In genomic region chr2:167293172-167293781, GRCh38 we compare ENCODE assay signal across 8 cellular contexts. TPM values are rescaled to one million over a fixed set of nuclear protein-coding genes. Genes with fewer than 3 reads are reported as not detected.
DNase-seq lines count a peak whose midpoint lies in the region; ATAC-seq and TF ChIP-seq lines count a peak whose summit lies in the region.

No MANE protein-coding gene starts in this region.

- TF ChIP-seq CTCF in heart left ventricle (IDR thresholded peaks at IDR 0.05) (no peak), parathyroid adenoma (IDR thresholded peaks at IDR 0.05) (no peak)

- H3K9ac ChIP-seq in parathyroid adenoma = no peak overlapping the region

- H3K4me2 ChIP-seq in parathyroid adenoma (ENCODE audit: low read length) = peak overlapping the region; percentile 67

- TF ChIP-seq POLR2A in heart left ventricle (IDR thresholded peaks at IDR 0.05) = no peak

- H3K36me3 ChIP-seq in heart left ventricle = no peaks in the 10 kb centered on the region
- no peaks in the 10 kb centered on the region for H3K36me3 ChIP-seq in parathyroid adenoma (ENCODE audit: control insufficient read depth, insufficient read depth, low read length)

- peaks cover 0 to 23% (median 14%) of the 10 kb centered on the region in 12 donors for H3K4me1 ChIP-seq in heart left ventricle
- H3K4me1 ChIP-seq in parathyroid adenoma = peaks cover 2% of the 10 kb centered on the region

- H3K27ac ChIP-seq in heart left ventricle = peak overlapping the region in 2 of 12 donors; percentile 81 to 88
- no peak overlapping the region for H3K27ac ChIP-seq in parathyroid adenoma

- no peaks in the 10 kb centered on the region for H3K79me2 ChIP-seq in parathyroid adenoma

- DNase-seq in COLO668 (lab: John Stamatoyannopoulos, UW; ENCODE audit: unreplicated experiment) (peak; percentile 70), HPDE6-E6E7 (ENCODE audit: extremely low spot score) (peak; percentile 8), heart left ventricle (peak in 1 of 5 donors; percentile 19), NCI-H1048 (lab: John Stamatoyannopoulos, UW) (no peak)
- peak; percentile 11 for DNase-seq in activated naive CD4-positive, alpha-beta T cell treated with anti-CD3 and anti-CD28 coated beads, Interleukin-2, amount 50 U/mL, for 16 hours
- DNase-seq in effector CD8-positive, alpha-beta T cell (lab: John Stamatoyannopoulos, UW) = no peak

- H3K4me3 ChIP-seq in heart left ventricle (peak overlapping the region; percentile 31 to 87 (median 71)), parathyroid adenoma (ENCODE audit: low read depth, low read length) (peak overlapping the region; percentile 44)

- H3K27me3 ChIP-seq in heart left ventricle (peaks cover 7 to 64% (median 33%) of the 10 kb centered on the region in 9 donors), parathyroid adenoma (ENCODE audit: control insufficient read depth, insufficient read depth, low read length) (no peaks in the 10 kb centered on the region)

- H3K9me3 ChIP-seq in heart left ventricle (no peaks in the 10 kb centered on the region), parathyroid adenoma (ENCODE audit: control insufficient read depth, low read length) (no peaks in the 10 kb centered on the region)

- intact Hi-C loops in heart left ventricle (cut with DNase I) = no loop called here

- peak overlapping the region; percentile 40 for H2AFZ ChIP-seq in parathyroid adenoma

- 1 to 2% (median 1%) methylated on average over 11 to 68 of the region's 68 CpGs for whole genome bisulfite sequencing in heart left ventricle, 4 donors

- ATAC-seq in GM19397 (IDR thresholded peaks at IDR 0.05; ENCODE audit: unreplicated experiment) (peak; percentile 10), heart left ventricle (peak in 2 of 4 donors; percentile 31 to 41)

RNA-seq across cellular contexts. Expression of gene B3GALT1, which starts 0.5 kb away (rescaled TPM):
- under 1 TPM in 5 of 9 donors, not detected in 4; 0.07 to 0.12 (median 0.09) TPM for total RNA-seq in heart left ventricle
- polyA plus RNA-seq in heart left ventricle = under 1 TPM in 1 of 2 donors, not detected in 1; 0.03 TPM

Comparison
In these comparisons a context has a peak if more than half of its experiments do, and no peak if none do; other contexts are left out.
1. DNase-seq: peak in COLO668 (single experiment), HPDE6-E6E7 (single experiment) and activated naive CD4-positive, alpha-beta T cell treated with anti-CD3 and anti-CD28 coated beads, Interleukin-2, amount 50 U/mL, for 16 hours (single experiment); none in effector CD8-positive, alpha-beta T cell (single experiment) and NCI-H1048 (single experiment).